In genomic region chr2:233566141-233566956, GRCh38 we compare ENCODE assay signal across 8 cellular contexts. TPM values are rescaled to one million over a fixed set of nuclear protein-coding genes. Genes with fewer than 3 reads are reported as not detected.
DNase-seq lines count a peak whose midpoint lies in the region; ATAC-seq and TF ChIP-seq lines count a peak whose summit lies in the region.

USP40 (minus strand) TSS chr2:233566782; CDS start chr2:233565554, 1,228 bp downstream.

- peak within 1 kb of the TSS; percentile 99 for H3K4me3 Mint-ChIP-seq in mesothelial cell of epicardium

- CTCF ChIA-PET in BJ (lab: Yijun Ruan, JAX), result no interaction called here

- H3K9me3 Mint-ChIP-seq in mesothelial cell of epicardium, result no peaks in the 10 kb centered on the region

- peaks cover 11% of the 10 kb centered on the region for H3K27me3 Mint-ChIP-seq in mesothelial cell of epicardium (ENCODE audit: low read depth)

- TF ChIP-seq CTCF in BJ (IDR thresholded peaks at IDR 0.05; ENCODE audit: insufficient read depth, low read depth, low read length) (no peak), mesothelial cell of epicardium (IDR thresholded peaks at IDR 0.05; ENCODE audit: unreplicated experiment) (no peak)

- peak; percentile 48 for DNase-seq in BJ (ENCODE audit: low read depth)
- DNase-seq in HT-29 (ENCODE audit: low spot score), result peak; percentile 93
- DNase-seq in NOMO-1 treated with dmso at 0.1 percent for 144 hours (lab: John Stamatoyannopoulos, UW; ENCODE audit: unreplicated experiment), result peak; percentile 58
- DNase-seq in activated T-cell treated with anti-CD3 and anti-CD28 coated beads for 24 hours (ENCODE audit: low read depth), result peak; percentile 44
- DNase-seq in epidermal melanocyte (ENCODE audit: insufficient read length, low spot score), result peak; percentile 45
- peak; percentile 72 to 87 for DNase-seq in mesothelial cell of epicardium (ENCODE audit: low spot score in 2 of 2, unreplicated experiment in 2 of 2)
- DNase-seq in stimulated activated CD8-positive, alpha-beta memory T cell treated with anti-CD3 and anti-CD28 coated beads, Interleukin-15, amount 100 ng/mL, for 24 hours (ENCODE audit: low read depth), result peak; percentile 20

- peak; percentile 72 for ATAC-seq in GM19397 (IDR thresholded peaks at IDR 0.05; ENCODE audit: unreplicated experiment)

- H3K27ac Mint-ChIP-seq in mesothelial cell of epicardium, result peak within 1 kb of the TSS; percentile 100

- H3K27me3 ChIP-seq in BJ (ENCODE audit: control insufficient read depth, insufficient read depth, low read length), result 0 out of 2 replicates have a peak, but pooled peaks cover 2% of the 10 kb centered on the region

- POLR2A ChIA-PET in BJ (lab: Charles Lee), result interaction anchor here (0.6 to 0.9 kb wide), 3 partner anchors 9 to 61 kb away, joined by 3 to 12 read pairs (median 4); no protein-coding TSS in a partner anchor

- no peaks in the 10 kb centered on the region for H3K36me3 ChIP-seq in BJ (ENCODE audit: control insufficient read depth, insufficient read depth, low read length)

- H3K4me3 ChIP-seq in BJ (ENCODE audit: low read depth, low read length), result peak within 1 kb of the TSS; percentile 98

- H3K36me3 Mint-ChIP-seq in mesothelial cell of epicardium, result peaks cover 2% of the 10 kb centered on the region

- H3K4me1 Mint-ChIP-seq in mesothelial cell of epicardium, result peaks cover 18% of the 10 kb centered on the region

RNA-seq across cellular contexts. Expression of gene USP40, which starts in this region (rescaled TPM):
- 29.1 and 48.9 TPM in 2 replicates for polyA plus RNA-seq in BJ (2011; rRNA removed)
- 34.3 and 36.6 TPM in 2 replicates for polyA minus RNA-seq in BJ (2011; rRNA and poly(A)+ RNA removed)
- 20.4 and 21.8 TPM in 2 replicates for total RNA-seq in HT-29 (2014; rRNA removed; shearing (Covaris generic))
- total RNA-seq in mesothelial cell of epicardium, result 48.7 to 51.0 TPM (median 50.0 TPM) in 3 replicates

Comparison
In these comparisons a context has a peak if more than half of its experiments do, and no peak if none do; other contexts are left out.
1. Peak in every context shown above with its lines: DNase-seq, ATAC-seq and H3K4me3 ChIP-seq.
2. DNase-seq: peak in every context shown above with its lines; median percentile 93 in HT-29; 80 in mesothelial cell of epicardium; 58 in NOMO-1 treated with dmso at 0.1 percent for 144 hours; 48 in BJ; 45 in epidermal melanocyte; 44 in activated T-cell treated with anti-CD3 and anti-CD28 coated beads for 24 hours; 20 in stimulated activated CD8-positive, alpha-beta memory T cell treated with anti-CD3 and anti-CD28 coated beads, Interleukin-15, amount 100 ng/mL, for 24 hours.